ENCODE assay signal across 1 cellular context in the genomic region with DNA sequence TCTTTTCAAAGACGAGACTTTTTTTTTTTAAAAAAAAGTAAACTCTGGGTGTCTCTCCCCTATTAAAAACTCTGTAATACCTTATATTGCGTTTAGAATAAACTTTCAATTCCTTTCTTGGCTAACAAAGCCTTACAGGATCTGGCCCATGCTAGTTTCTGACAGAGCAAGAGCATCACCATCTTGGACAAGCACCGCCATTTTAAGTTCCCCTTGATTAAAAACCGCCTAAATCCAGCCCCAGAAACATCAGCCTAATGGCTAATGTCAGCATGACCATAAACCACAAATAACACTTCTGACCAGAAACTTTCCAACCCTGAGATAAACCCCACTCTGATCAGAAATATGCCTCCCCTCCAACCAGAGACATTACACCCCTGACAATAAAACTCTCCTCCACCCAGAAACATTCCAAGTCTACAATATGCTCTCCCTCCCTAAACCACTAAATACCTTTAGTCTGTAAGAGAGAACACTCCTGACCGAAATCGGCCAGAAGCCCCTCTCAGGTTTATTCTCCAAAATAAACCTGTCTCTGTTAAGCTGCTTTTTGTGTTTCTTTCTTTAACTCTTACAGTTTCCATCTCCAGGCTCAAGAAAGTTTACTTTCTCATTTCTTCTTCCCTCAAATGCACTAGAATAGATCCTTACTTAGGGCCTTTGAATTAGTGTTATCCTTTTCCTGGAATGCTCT.
TF ChIP-seq lines count a peak whose summit lies in the region.

No MANE protein-coding gene starts in this region.

TF ChIP-seq in IMR-90, 13 proteins besides CTCF, POLR2A, EP300 and RAD21 (continued from another document):
- TF ChIP-seq, protein P1, sequence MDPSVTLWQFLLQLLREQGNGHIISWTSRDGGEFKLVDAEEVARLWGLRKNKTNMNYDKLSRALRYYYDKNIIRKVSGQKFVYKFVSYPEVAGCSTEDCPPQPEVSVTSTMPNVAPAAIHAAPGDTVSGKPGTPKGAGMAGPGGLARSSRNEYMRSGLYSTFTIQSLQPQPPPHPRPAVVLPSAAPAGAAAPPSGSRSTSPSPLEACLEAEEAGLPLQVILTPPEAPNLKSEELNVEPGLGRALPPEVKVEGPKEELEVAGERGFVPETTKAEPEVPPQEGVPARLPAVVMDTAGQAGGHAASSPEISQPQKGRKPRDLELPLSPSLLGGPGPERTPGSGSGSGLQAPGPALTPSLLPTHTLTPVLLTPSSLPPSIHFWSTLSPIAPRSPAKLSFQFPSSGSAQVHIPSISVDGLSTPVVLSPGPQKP (IDR thresholded peaks at IDR 0.05; ENCODE audit: borderline replicate concordance, low read depth, low read length): no peak
- TF ChIP-seq RFX5 (IDR thresholded peaks at IDR 0.05; ENCODE audit: low read depth, low read length): no peak
